Comparison of ENCODE assay signal across 1 cellular context in genomic region chr6:151493495-151494234, GRCh38.
TF ChIP-seq lines count a peak whose summit lies in the region.

A gene with protein sequence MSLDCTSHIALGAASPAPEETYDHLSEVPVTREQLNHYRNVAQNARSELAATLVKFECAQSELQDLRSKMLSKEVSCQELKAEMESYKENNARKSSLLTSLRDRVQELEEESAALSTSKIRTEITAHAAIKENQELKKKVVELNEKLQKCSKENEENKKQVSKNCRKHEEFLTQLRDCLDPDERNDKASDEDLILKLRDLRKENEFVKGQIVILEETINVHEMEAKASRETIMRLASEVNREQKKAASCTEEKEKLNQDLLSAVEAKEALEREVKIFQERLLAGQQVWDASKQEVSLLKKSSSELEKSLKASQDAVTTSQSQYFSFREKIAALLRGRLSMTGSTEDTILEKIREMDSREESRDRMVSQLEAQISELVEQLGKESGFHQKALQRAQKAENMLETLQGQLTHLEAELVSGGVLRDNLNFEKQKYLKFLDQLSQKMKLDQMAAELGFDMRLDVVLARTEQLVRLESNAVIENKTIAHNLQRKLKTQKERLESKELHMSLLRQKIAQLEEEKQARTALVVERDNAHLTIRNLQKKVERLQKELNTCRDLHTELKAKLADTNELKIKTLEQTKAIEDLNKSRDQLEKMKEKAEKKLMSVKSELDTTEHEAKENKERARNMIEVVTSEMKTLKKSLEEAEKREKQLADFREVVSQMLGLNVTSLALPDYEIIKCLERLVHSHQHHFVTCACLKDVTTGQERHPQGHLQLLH (plus strand): TSS chr6:151494017. CDS start chr6:151494129, 112 bp downstream.

TF ChIP-seq in HepG2, 621 proteins besides CTCF, POLR2A, EP300 and RAD21 (continued from another document and continues in another):
- TF ChIP-seq, protein P1, sequence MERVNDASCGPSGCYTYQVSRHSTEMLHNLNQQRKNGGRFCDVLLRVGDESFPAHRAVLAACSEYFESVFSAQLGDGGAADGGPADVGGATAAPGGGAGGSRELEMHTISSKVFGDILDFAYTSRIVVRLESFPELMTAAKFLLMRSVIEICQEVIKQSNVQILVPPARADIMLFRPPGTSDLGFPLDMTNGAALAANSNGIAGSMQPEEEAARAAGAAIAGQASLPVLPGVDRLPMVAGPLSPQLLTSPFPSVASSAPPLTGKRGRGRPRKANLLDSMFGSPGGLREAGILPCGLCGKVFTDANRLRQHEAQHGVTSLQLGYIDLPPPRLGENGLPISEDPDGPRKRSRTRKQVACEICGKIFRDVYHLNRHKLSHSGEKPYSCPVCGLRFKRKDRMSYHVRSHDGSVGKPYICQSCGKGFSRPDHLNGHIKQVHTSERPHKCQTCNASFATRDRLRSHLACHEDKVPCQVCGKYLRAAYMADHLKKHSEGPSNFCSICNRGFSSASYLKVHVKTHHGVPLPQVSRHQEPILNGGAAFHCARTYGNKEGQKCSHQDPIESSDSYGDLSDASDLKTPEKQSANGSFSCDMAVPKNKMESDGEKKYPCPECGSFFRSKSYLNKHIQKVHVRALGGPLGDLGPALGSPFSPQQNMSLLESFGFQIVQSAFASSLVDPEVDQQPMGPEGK (CRISPR knock-in tag; IDR thresholded peaks at IDR 0.05), result 0 out of 2 replicates have a peak, but pooled peaks have one; percentile 4
- TF ChIP-seq ZNF563 (CRISPR knock-in tag; IDR thresholded peaks at IDR 0.05), result peak; percentile 70
- TF ChIP-seq MIXL1 (CRISPR knock-in tag; IDR thresholded peaks at IDR 0.05), result peak; percentile 10; the same call in 1 of the 2 replicates
- TF ChIP-seq MIER2 (CRISPR knock-in tag; IDR thresholded peaks at IDR 0.05), result 0 out of 2 replicates have a peak, but pooled peaks have one; percentile 10
- no peak for TF ChIP-seq LCORL (IDR thresholded peaks at IDR 0.05)
- no peak for TF ChIP-seq LCORL (CRISPR knock-in tag; IDR thresholded peaks at IDR 0.05)
- no peak for TF ChIP-seq YEATS2 (CRISPR knock-in tag; IDR thresholded peaks at IDR 0.05; ENCODE audit: borderline replicate concordance)
- TF ChIP-seq ZNF441 (CRISPR knock-in tag; IDR thresholded peaks at IDR 0.05; ENCODE audit: borderline replicate concordance), result no peak
- no peak for TF ChIP-seq ZNF552 (CRISPR knock-in tag; IDR thresholded peaks at IDR 0.05; ENCODE audit: borderline replicate concordance)
- no peak for TF ChIP-seq NFIB (CRISPR knock-in tag; IDR thresholded peaks at IDR 0.05; ENCODE audit: borderline replicate concordance)
- peak; percentile 60; the same call in 1 of the 2 replicates for TF ChIP-seq ZNF83 (CRISPR knock-in tag; IDR thresholded peaks at IDR 0.05; ENCODE audit: borderline replicate concordance)
- peak; percentile 31; the same call in 1 of the 2 replicates for TF ChIP-seq ZBTB20 (CRISPR knock-in tag; IDR thresholded peaks at IDR 0.05; ENCODE audit: borderline replicate concordance, low read depth)
- TF ChIP-seq KDM3A (CRISPR knock-in tag; IDR thresholded peaks at IDR 0.05; ENCODE audit: low read depth), result no peak
- TF ChIP-seq E2F5 (CRISPR knock-in tag; conservative IDR thresholded peaks at IDR 0.05), result peak; percentile 45; the same call in 1 of the 2 replicates
- peak; percentile 75; the same call in 1 of the 2 replicates for TF ChIP-seq HOXA9 (CRISPR knock-in tag; IDR thresholded peaks at IDR 0.05; ENCODE audit: borderline replicate concordance)
- no peak for TF ChIP-seq ZNF10 (CRISPR knock-in tag; IDR thresholded peaks at IDR 0.05; ENCODE audit: borderline replicate concordance, low read depth)
- no peak; the same call in 1 of the 2 replicates for TF ChIP-seq SKIL (CRISPR knock-in tag; IDR thresholded peaks at IDR 0.05; ENCODE audit: borderline replicate concordance)
- TF ChIP-seq SRSF4 (IDR thresholded peaks at IDR 0.05; ENCODE audit: low read depth, low read length, poor library complexity, severe bottlenecking), result no peak
- TF ChIP-seq GATA4 (IDR thresholded peaks at IDR 0.05; ENCODE audit: borderline replicate concordance, low read depth), result no peak
- TF ChIP-seq RFX5 (IDR thresholded peaks at IDR 0.05; ENCODE audit: low read depth, low read length), result no peak
- TF ChIP-seq ZSCAN12 (CRISPR knock-in tag; IDR thresholded peaks at IDR 0.05), result peak; percentile 64; the same call in 1 of the 2 replicates
- no peak for TF ChIP-seq IRF1 (CRISPR knock-in tag; IDR thresholded peaks at IDR 0.05; ENCODE audit: low read depth)
- TF ChIP-seq ZBTB7A (CRISPR knock-in tag; IDR thresholded peaks at IDR 0.05), result no peak
- 0 out of 2 replicates have a peak, but pooled peaks have one; percentile 35 for TF ChIP-seq ZNF547 (CRISPR knock-in tag; IDR thresholded peaks at IDR 0.05)
- TF ChIP-seq, protein P2, sequence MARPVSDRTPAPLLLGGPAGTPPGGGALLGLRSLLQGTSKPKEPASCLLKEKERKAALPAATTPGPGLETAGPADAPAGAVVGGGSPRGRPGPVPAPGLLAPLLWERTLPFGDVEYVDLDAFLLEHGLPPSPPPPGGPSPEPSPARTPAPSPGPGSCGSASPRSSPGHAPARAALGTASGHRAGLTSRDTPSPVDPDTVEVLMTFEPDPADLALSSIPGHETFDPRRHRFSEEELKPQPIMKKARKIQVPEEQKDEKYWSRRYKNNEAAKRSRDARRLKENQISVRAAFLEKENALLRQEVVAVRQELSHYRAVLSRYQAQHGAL (CRISPR knock-in tag; IDR thresholded peaks at IDR 0.05; ENCODE audit: not compliant biosample characterization), result no peak
- TF ChIP-seq, protein P3, sequence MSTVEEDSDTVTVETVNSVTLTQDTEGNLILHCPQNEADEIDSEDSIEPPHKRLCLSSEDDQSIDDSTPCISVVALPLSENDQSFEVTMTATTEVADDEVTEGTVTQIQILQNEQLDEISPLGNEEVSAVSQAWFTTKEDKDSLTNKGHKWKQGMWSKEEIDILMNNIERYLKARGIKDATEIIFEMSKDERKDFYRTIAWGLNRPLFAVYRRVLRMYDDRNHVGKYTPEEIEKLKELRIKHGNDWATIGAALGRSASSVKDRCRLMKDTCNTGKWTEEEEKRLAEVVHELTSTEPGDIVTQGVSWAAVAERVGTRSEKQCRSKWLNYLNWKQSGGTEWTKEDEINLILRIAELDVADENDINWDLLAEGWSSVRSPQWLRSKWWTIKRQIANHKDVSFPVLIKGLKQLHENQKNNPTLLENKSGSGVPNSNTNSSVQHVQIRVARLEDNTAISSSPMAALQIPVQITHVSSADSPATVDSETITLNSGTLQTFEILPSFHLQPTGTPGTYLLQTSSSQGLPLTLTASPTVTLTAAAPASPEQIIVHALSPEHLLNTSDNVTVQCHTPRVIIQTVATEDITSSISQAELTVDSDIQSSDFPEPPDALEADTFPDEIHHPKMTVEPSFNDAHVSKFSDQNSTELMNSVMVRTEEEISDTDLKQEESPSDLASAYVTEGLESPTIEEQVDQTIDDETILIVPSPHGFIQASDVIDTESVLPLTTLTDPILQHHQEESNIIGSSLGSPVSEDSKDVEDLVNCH (CRISPR knock-in tag; IDR thresholded peaks at IDR 0.05), result no peak
- no peak for TF ChIP-seq ZNF782 (CRISPR knock-in tag; IDR thresholded peaks at IDR 0.05; ENCODE audit: borderline replicate concordance)
- no peak for TF ChIP-seq ARHGAP35 (CRISPR knock-in tag; IDR thresholded peaks at IDR 0.05; ENCODE audit: borderline replicate concordance)
- TF ChIP-seq ZNF512B (CRISPR knock-in tag; IDR thresholded peaks at IDR 0.05; ENCODE audit: borderline replicate concordance), result no peak
- TF ChIP-seq SMAD1 (CRISPR knock-in tag; IDR thresholded peaks at IDR 0.05; ENCODE audit: borderline replicate concordance, low read depth), result peak; percentile 88; the same call in 1 of the 2 replicates
- no peak for TF ChIP-seq CREBL2 (CRISPR knock-in tag; IDR thresholded peaks at IDR 0.05; ENCODE audit: borderline replicate concordance)
- peak; percentile 17; the same call in 1 of the 2 replicates for TF ChIP-seq MAFF (IDR thresholded peaks at IDR 0.05; ENCODE audit: low read depth, low read length)
- peak; percentile 72 for TF ChIP-seq BRD4 (CRISPR knock-in tag; IDR thresholded peaks at IDR 0.05)
- TF ChIP-seq, protein P4, sequence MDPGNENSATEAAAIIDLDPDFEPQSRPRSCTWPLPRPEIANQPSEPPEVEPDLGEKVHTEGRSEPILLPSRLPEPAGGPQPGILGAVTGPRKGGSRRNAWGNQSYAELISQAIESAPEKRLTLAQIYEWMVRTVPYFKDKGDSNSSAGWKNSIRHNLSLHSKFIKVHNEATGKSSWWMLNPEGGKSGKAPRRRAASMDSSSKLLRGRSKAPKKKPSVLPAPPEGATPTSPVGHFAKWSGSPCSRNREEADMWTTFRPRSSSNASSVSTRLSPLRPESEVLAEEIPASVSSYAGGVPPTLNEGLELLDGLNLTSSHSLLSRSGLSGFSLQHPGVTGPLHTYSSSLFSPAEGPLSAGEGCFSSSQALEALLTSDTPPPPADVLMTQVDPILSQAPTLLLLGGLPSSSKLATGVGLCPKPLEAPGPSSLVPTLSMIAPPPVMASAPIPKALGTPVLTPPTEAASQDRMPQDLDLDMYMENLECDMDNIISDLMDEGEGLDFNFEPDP (CRISPR knock-in tag; conservative IDR thresholded peaks at IDR 0.05), result no peak
- no peak for TF ChIP-seq ZFP36 (IDR thresholded peaks at IDR 0.05; ENCODE audit: borderline replicate concordance, low read depth, low read length, partially characterized antibody)
- TF ChIP-seq, protein P5, sequence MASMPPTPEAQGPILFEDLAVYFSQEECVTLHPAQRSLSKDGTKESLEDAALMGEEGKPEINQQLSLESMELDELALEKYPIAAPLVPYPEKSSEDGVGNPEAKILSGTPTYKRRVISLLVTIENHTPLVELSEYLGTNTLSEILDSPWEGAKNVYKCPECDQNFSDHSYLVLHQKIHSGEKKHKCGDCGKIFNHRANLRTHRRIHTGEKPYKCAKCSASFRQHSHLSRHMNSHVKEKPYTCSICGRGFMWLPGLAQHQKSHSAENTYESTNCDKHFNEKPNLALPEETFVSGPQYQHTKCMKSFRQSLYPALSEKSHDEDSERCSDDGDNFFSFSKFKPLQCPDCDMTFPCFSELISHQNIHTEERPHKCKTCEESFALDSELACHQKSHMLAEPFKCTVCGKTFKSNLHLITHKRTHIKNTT (CRISPR knock-in tag; IDR thresholded peaks at IDR 0.05), result no peak
- no peak for TF ChIP-seq JARID2 (CRISPR knock-in tag; IDR thresholded peaks at IDR 0.05; ENCODE audit: insufficient replicate concordance)
